Comparison of ENCODE assay signal across 11 cellular contexts in genomic region chr11:72864692-72865655, GRCh38. TPM values are rescaled to one million over a fixed set of nuclear protein-coding genes. Genes with fewer than 3 reads are reported as not detected.
A peak's percentile ranks its signal among the peaks of the same experiment; 100 is the strongest.
DNase-seq lines count a peak whose midpoint lies in the region; ATAC-seq and TF ChIP-seq lines count a peak whose summit lies in the region.
"Had no signal": no experiment of that assay in that cellular context is flagged by ENCODE, and none has a peak within 500 bp of the region (broad histone marks: within the 10 kb centered on the region; RNA-seq: fewer than 3 reads in every experiment).

No MANE protein-coding gene starts in this region.

- H3K4me3 ChIP-seq in hepatocyte (no peak overlapping the region), vagina (no peak overlapping the region)
- H3K4me3 ChIP-seq: lung had no signal

- H3K9me2 ChIP-seq in hepatocyte (replicated peaks; ENCODE audit: insufficient read depth): no peaks in the 10 kb centered on the region

- H3K36me3 ChIP-seq in hepatocyte (replicated peaks; ENCODE audit: insufficient read depth, low read depth) (no peaks in the 10 kb centered on the region), vagina (no peaks in the 10 kb centered on the region)

- H2AFZ ChIP-seq in hepatocyte: no peak overlapping the region

- H4K20me1 ChIP-seq in hepatocyte (ENCODE audit: insufficient read depth, poor library complexity, severe bottlenecking): no peaks in the 10 kb centered on the region

- H3K9me3 ChIP-seq in hepatocyte (ENCODE audit: low read depth) (no peaks in the 10 kb centered on the region), vagina (no peaks in the 10 kb centered on the region)

- DNase-seq in LHCN-M2 (ENCODE audit: low read depth) (peak; percentile 50), cerebellar cortex (ENCODE audit: low spot score) (peak; percentile 19), hepatocyte (ENCODE audit: low spot score) (peak; percentile 11), D341Med (ENCODE audit: low spot score) (no peak), GM20000 (ENCODE audit: low spot score) (no peak), vagina (ENCODE audit: extremely low spot score in 2 of 2) (no peak)
- DNase-seq in stimulated activated naive B cell treated with anti-CD40 and anti-IgM and Interleukin-4, amounts not matched to agents 10 μg/mL and 1 μg/mL and 100 μg/mL, for 72 hours: no peak
- DNase-seq: activated CD4-positive, alpha-beta T cell treated with anti-CD3 and anti-CD28 coated beads for 48 hours; activated naive CD4-positive, alpha-beta T cell; substantia nigra had no signal

- no peak for TF ChIP-seq POLR2A in vagina (IDR thresholded peaks at IDR 0.05)

- H3K9me3 Mint-ChIP-seq in stimulated activated naive B cell treated with anti-CD40 and anti-IgM and Interleukin-4, amounts not matched to agents 10 μg/mL and 1 μg/mL and 100 μg/mL, for 72 hours: no peaks in the 10 kb centered on the region

- peak overlapping the region; percentile 47 for H3K27ac ChIP-seq in hepatocyte
- no peak overlapping the region for H3K27ac ChIP-seq in vagina

- intact Hi-C loops in vagina (cut with DNase I): no loop called here

- H3K4me1 Mint-ChIP-seq in stimulated activated naive B cell treated with anti-CD40 and anti-IgM and Interleukin-4, amounts not matched to agents 10 μg/mL and 1 μg/mL and 100 μg/mL, for 72 hours: peaks cover 10 to 36% of the 10 kb centered on the region in 2 donors

- no peaks in the 10 kb centered on the region for H3K27me3 Mint-ChIP-seq in stimulated activated naive B cell treated with anti-CD40 and anti-IgM and Interleukin-4, amounts not matched to agents 10 μg/mL and 1 μg/mL and 100 μg/mL, for 72 hours

- ATAC-seq in stimulated activated naive B cell treated with anti-CD40 and anti-IgM and Interleukin-4, amounts not matched to agents 10 μg/mL and 1 μg/mL and 100 μg/mL, for 72 hours (replicated peaks): peak in 1 of 2 donors; percentile 19

- H3K4me1 ChIP-seq in hepatocyte (ENCODE audit: insufficient read depth) (peaks cover 5% of the 10 kb centered on the region), vagina (peaks cover 15% of the 10 kb centered on the region)

- 52% methylated on average over 5 of the region's 5 CpGs for WGBS in hepatocyte (ENCODE audit: low lambda C conversion rate, missing lambda C conversion rate)

- H3K79me2 ChIP-seq in hepatocyte: no peaks in the 10 kb centered on the region

- H3K27ac Mint-ChIP-seq in stimulated activated naive B cell treated with anti-CD40 and anti-IgM and Interleukin-4, amounts not matched to agents 10 μg/mL and 1 μg/mL and 100 μg/mL, for 72 hours: peak overlapping the region; percentile 69

- TF ChIP-seq CTCF in hepatocyte (IDR thresholded peaks at IDR 0.05; ENCODE audit: poor library complexity): no peak
- TF ChIP-seq CTCF in GM20000 (IDR thresholded peaks at IDR 0.05; ENCODE audit: extremely low read depth, missing control alignments): no peak
- TF ChIP-seq CTCF in vagina (IDR thresholded peaks at IDR 0.05): no peak

- H3K36me3 Mint-ChIP-seq in stimulated activated naive B cell treated with anti-CD40 and anti-IgM and Interleukin-4, amounts not matched to agents 10 μg/mL and 1 μg/mL and 100 μg/mL, for 72 hours: peaks cover 37 to 53% of the 10 kb centered on the region in 2 donors

- no peak overlapping the region for H3K4me2 ChIP-seq in hepatocyte

- no peak overlapping the region for H3K4me3 Mint-ChIP-seq in stimulated activated naive B cell treated with anti-CD40 and anti-IgM and Interleukin-4, amounts not matched to agents 10 μg/mL and 1 μg/mL and 100 μg/mL, for 72 hours

- H3K27me3 ChIP-seq in hepatocyte (no peaks in the 10 kb centered on the region), vagina (no peaks in the 10 kb centered on the region)

RNA-seq across cellular contexts. Expression of gene ATG16L2, which starts 50.8 kb away (rescaled TPM):
- total RNA-seq in LHCN-M2 (2014; rRNA removed) (8.0 and 9.8 TPM in 2 replicates), hepatocyte (8.2 and 11.5 TPM in 2 replicates), vagina (32.2 TPM)
- 3.0 TPM for polyA plus RNA-seq in LHCN-M2 (2012)
- 20.3 and 27.6 TPM in 2 replicates for polyA plus RNA-seq in hepatocyte

Comparison
In these comparisons a context has a peak if more than half of its experiments do, and no peak if none do; other contexts are left out.
1. DNase-seq: peak in LHCN-M2 (single experiment), cerebellar cortex (single experiment) and hepatocyte (single experiment); none in stimulated activated naive B cell treated with anti-CD40 and anti-IgM and Interleukin-4, amounts not matched to agents 10 μg/mL and 1 μg/mL and 100 μg/mL, for 72 hours (single experiment), D341Med (single experiment), GM20000 (single experiment) and vagina (0 of 2).